23 cellular contexts compared by ENCODE assay signal in genomic region chr14:56122306-56122705, GRCh38. TPM values are rescaled to one million over a fixed set of nuclear protein-coding genes. Genes with fewer than 3 reads are reported as not detected.
DNase-seq lines count a peak whose midpoint lies in the region; ATAC-seq lines count a peak whose summit lies in the region.
"Had no signal": no experiment of that assay in that cellular context is flagged by ENCODE, and none has a peak within 500 bp of the region (broad histone marks: within the 10 kb centered on the region; RNA-seq: fewer than 3 reads in every experiment).

No MANE protein-coding gene starts in this region.

- no peaks in the 10 kb centered on the region for H3K9me3 Mint-ChIP-seq in activated CD4-positive, alpha-beta T cell treated with anti-CD3 and anti-CD28 coated beads, Interleukin-2, amount 10 ng/mL, durations not matched to agents 7 days and 5 days
- H3K9me3 Mint-ChIP-seq: CD4-positive, alpha-beta memory T cell; HFFc6 had no signal

- H3K4me3 Mint-ChIP-seq in activated CD4-positive, alpha-beta T cell treated with anti-CD3 and anti-CD28 coated beads, Interleukin-2, amount 10 ng/mL, durations not matched to agents 7 days and 5 days: no peak overlapping the region
- H3K4me3 Mint-ChIP-seq: B cell, HFFc6 had no signal

- H3K4me1 Mint-ChIP-seq in activated CD4-positive, alpha-beta T cell treated with anti-CD3 and anti-CD28 coated beads, Interleukin-2, amount 10 ng/mL, durations not matched to agents 7 days and 5 days: peaks cover 29% of the 10 kb centered on the region

- H3K4me1 ChIP-seq in BLaER1 (peaks cover 73% of the 10 kb centered on the region), adipocyte (ENCODE audit: control insufficient read depth, insufficient read depth, low read length) (peaks cover 15% of the 10 kb centered on the region)

- H3K27ac ChIP-seq in BLaER1: no peak overlapping the region

- no peaks in the 10 kb centered on the region for H3K27me3 ChIP-seq in BLaER1
- no peaks in the 10 kb centered on the region for H3K27me3 ChIP-seq in adipocyte (replicated peaks; ENCODE audit: control insufficient read depth, insufficient read depth, low read length)

- H3K36me3 Mint-ChIP-seq in activated CD4-positive, alpha-beta T cell treated with anti-CD3 and anti-CD28 coated beads, Interleukin-2, amount 10 ng/mL, durations not matched to agents 7 days and 5 days (ENCODE audit: low read depth): no peaks in the 10 kb centered on the region

- H4K20me1 ChIP-seq in BLaER1: peaks cover 84% of the 10 kb centered on the region

- no peak for ATAC-seq in GM18519 (IDR thresholded peaks at IDR 0.05; ENCODE audit: low FRiP score, unreplicated experiment)
- ATAC-seq: HepG2 had no signal

- POLR2A ChIA-PET in activated CD4-positive, alpha-beta T cell treated with anti-CD3 and anti-CD28 coated beads, Interleukin-2, amount 10 ng/mL, durations not matched to agents 7 days and 5 days (lab: Charles Lee): interaction anchor here (0.6 kb wide), 1 partner anchor 1675 kb away, joined by 8 read pairs; no protein-coding TSS in a partner anchor

- peaks cover 29% of the 10 kb centered on the region for H3K27me3 Mint-ChIP-seq in activated CD4-positive, alpha-beta T cell treated with anti-CD3 and anti-CD28 coated beads, Interleukin-2, amount 10 ng/mL, durations not matched to agents 7 days and 5 days

- peak; percentile 11 for DNase-seq in GM03348 (ENCODE audit: low spot score)
- DNase-seq in adipocyte (ENCODE audit: low read depth): peak; percentile 50
- DNase-seq in fibroblast of peridontal ligament (ENCODE audit: extremely low read depth): peak; percentile 68
- DNase-seq in activated CD4-positive, alpha-beta T cell treated with anti-CD3 and anti-CD28 coated beads, Interleukin-2, amount 10 ng/mL, durations not matched to agents 7 days and 5 days: no peak
- no peak for DNase-seq in superior temporal gyrus (ENCODE audit: extremely low spot score)
- DNase-seq in NCI-H510A treated with DMSO at 0.1 percent for 48 hours (lab: John Stamatoyannopoulos, UW): no peak
- DNase-seq: ACHN; CD4-positive, alpha-beta memory T cell; DMS153; H7; HFFc6; KG1; NCI-H1417; NCI-H187; NCI-H2107; NCI-H226; NCI-H526 treated with DMSO at 0.1 percent for 48 hours; OCI-M1; Right ventricle myocardium superior had no signal

- CTCF ChIA-PET in activated CD4-positive, alpha-beta T cell treated with anti-CD3 and anti-CD28 coated beads, Interleukin-2, amount 10 ng/mL, durations not matched to agents 7 days and 5 days (lab: Charles Lee): no interaction called here

- H3K9ac ChIP-seq in BLaER1 (no peak overlapping the region), adipocyte (ENCODE audit: low read length) (no peak overlapping the region)

- H3K36me3 ChIP-seq in BLaER1 (0 out of 2 replicates have a peak, but pooled peaks cover 7% of the 10 kb centered on the region), adipocyte (ENCODE audit: control insufficient read depth, insufficient read depth, low read length, severe bottlenecking) (no peaks in the 10 kb centered on the region)

- peak overlapping the region; percentile 90 for H3K4me2 ChIP-seq in BLaER1

- H3K4me3 ChIP-seq in BLaER1 (no peak overlapping the region), adipocyte (ENCODE audit: low read length) (no peak overlapping the region)

- no peaks in the 10 kb centered on the region for H3K9me3 ChIP-seq in BLaER1
- H3K9me3 ChIP-seq in adipocyte (ENCODE audit: control insufficient read depth, low read length): no peaks in the 10 kb centered on the region

- H3K27ac Mint-ChIP-seq in activated CD4-positive, alpha-beta T cell treated with anti-CD3 and anti-CD28 coated beads, Interleukin-2, amount 10 ng/mL, durations not matched to agents 7 days and 5 days: no peak overlapping the region
- H3K27ac Mint-ChIP-seq: B cell; CD4-positive, alpha-beta memory T cell; HFFc6 had no signal

RNA-seq across cellular contexts. Expression of gene PELI2, which starts 4.1 kb away (rescaled TPM):
- 1 to 10 TPM; 2.5 to 3.6 TPM for total RNA-seq in activated CD4-positive, alpha-beta T cell treated with anti-CD3 and anti-CD28 coated beads, Interleukin-2, amount 10 ng/mL, durations not matched to agents 7 days and 5 days
- total RNA-seq: HepG2 had no signal

Comparison
In these comparisons a context has a peak if more than half of its experiments do, and no peak if none do; other contexts are left out.
1. DNase-seq: peak in GM03348 (single experiment), adipocyte (single experiment) and fibroblast of peridontal ligament (single experiment); none in activated CD4-positive, alpha-beta T cell treated with anti-CD3 and anti-CD28 coated beads, Interleukin-2, amount 10 ng/mL, durations not matched to agents 7 days and 5 days (single experiment), superior temporal gyrus (single experiment) and NCI-H510A treated with DMSO at 0.1 percent for 48 hours (single experiment).